Comparison of ENCODE assay signal across 22 cellular contexts in the genomic region with DNA sequence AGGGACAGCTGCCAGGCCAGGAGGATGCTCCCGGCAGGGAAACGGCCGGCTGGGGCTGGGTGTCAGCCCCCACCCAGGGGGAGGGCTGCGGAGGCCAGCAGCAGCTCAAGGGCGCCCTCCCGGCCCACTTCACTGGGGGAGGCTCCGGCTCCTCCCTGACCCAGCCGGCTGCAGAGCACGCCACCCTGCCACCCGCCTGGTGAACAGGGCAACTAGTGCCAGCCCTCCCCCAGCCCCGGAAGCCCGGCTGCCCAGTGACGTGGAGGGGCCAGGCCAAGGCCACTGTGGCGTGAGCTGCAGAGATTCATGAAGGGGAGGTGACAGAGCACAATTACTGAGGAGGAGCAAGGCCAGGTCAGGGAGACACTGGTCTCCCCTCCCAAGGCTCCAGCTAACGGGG. TPM values are rescaled to one million over a fixed set of nuclear protein-coding genes. Genes with fewer than 3 reads are reported as not detected.
DNase-seq lines count a peak whose midpoint lies in the region; ATAC-seq, FAIRE-seq and TF ChIP-seq lines count a peak whose summit lies in the region.
"Had no signal": no experiment of that assay in that cellular context is flagged by ENCODE, and none has a peak within 500 bp of the region (broad histone marks: within the 10 kb centered on the region; RNA-seq: fewer than 3 reads in every experiment).

No MANE protein-coding gene starts in this region.

- peaks cover 5% of the 10 kb centered on the region for H3K4me1 ChIP-seq in right cardiac atrium (ENCODE audit: control insufficient read depth, insufficient read depth, low read length)
- H3K4me1 ChIP-seq in kidney (ENCODE audit: control insufficient read depth in 1 of 2, insufficient read depth in 1 of 2, low read depth in 1 of 2, low read length in 2 of 2): peaks cover 0 to 7% of the 10 kb centered on the region in 2 donors

- H3K4me3 ChIP-seq in right cardiac atrium (ENCODE audit: low read length) (no peak overlapping the region), kidney (ENCODE audit: low read length in 2 of 2) (no peak overlapping the region)
- H3K4me3 ChIP-seq: hepatocyte, uterus had no signal

- no peak for TF ChIP-seq CTCF in kidney (IDR thresholded peaks at IDR 0.05; ENCODE audit: borderline replicate concordance, extremely low read depth, insufficient read depth)
- TF ChIP-seq CTCF in omental fat pad (IDR thresholded peaks at IDR 0.05): no peak

- intact Hi-C loops in right cardiac atrium (cut with DNase I): no loop called here
- intact Hi-C loops in left ventricle myocardium superior (cut with micrococcal nuclease): no loop called here
- intact Hi-C loops in kidney (cut with DNase I): no loop called here

- H3K27me3 ChIP-seq in right cardiac atrium (ENCODE audit: control insufficient read depth, insufficient read depth): no peaks in the 10 kb centered on the region
- H3K27me3 ChIP-seq: brain microvascular endothelial cell, hepatocyte, uterus had no signal

- ATAC-seq in right cardiac atrium (peak; percentile 13 to 44), left ventricle myocardium superior (no peak), omental fat pad (ENCODE audit: low FRiP score) (peak; percentile 1)
- ATAC-seq: activated CD8-positive, alpha-beta memory T cell treated with anti-CD3 and anti-CD28 coated beads, Interleukin-2, amount 10 ng/mL, durations not matched to agents 7 days and 5 days; HCT116; naive thymus-derived CD8-positive, alpha-beta T cell had no signal

- no peak for FAIRE-seq in kidney (lab: Jason Lieb, UNC)
- FAIRE-seq: D721Med, endothelial cell of umbilical vein had no signal

- H3K27ac ChIP-seq in right cardiac atrium (ENCODE audit: low read length): no peak overlapping the region
- H3K27ac ChIP-seq in kidney (ENCODE audit: low read depth in 2 of 2, low read length in 2 of 2): no peak overlapping the region
- H3K27ac ChIP-seq: brain microvascular endothelial cell, C4-2B, hepatocyte, uterus had no signal

- no peak overlapping the region for H3K9ac ChIP-seq in kidney (ENCODE audit: low read length in 2 of 2)

- WGBS in right cardiac atrium: 57% methylated on average over 15 of the region's 15 CpGs

- no peaks in the 10 kb centered on the region for H3K9me3 ChIP-seq in right cardiac atrium (ENCODE audit: control insufficient read depth, low read length)
- no peaks in the 10 kb centered on the region for H3K9me3 ChIP-seq in kidney (ENCODE audit: control insufficient read depth in 1 of 2, low read length in 2 of 2)
- H3K9me3 ChIP-seq: uterus had no signal

- peak in 2 of 3 donors; percentile 62 to 66 for DNase-seq in right cardiac atrium
- DNase-seq in left ventricle myocardium superior: no peak
- DNase-seq in kidney: peak; percentile 74
- no peak for DNase-seq in omental fat pad (ENCODE audit: low spot score)
- no peak for DNase-seq in activated CD4-positive, alpha-beta T cell treated with anti-CD3 and anti-CD28 coated beads for 4 hours
- DNase-seq in NCI-H146 (lab: John Stamatoyannopoulos, UW): no peak
- DNase-seq in SIG-M5 (lab: John Stamatoyannopoulos, UW): no peak
- DNase-seq in NCI-H187 treated with DMSO at 0.1 percent for 48 hours (lab: John Stamatoyannopoulos, UW): no peak
- DNase-seq: activated CD8-positive, alpha-beta memory T cell treated with anti-CD3 and anti-CD28 coated beads, Interleukin-2, amount 10 ng/mL, durations not matched to agents 7 days and 5 days; brain microvascular endothelial cell; mesenchymal stem cell; naive thymus-derived CD8-positive, alpha-beta T cell; NCI-H1105; NCI-H524; stimulated activated CD4-positive, alpha-beta T cell treated with anti-CD3 and anti-CD28 coated beads, Interleukin-4, amount 100 ng/mL, for 4 hours; SW 1271; uterus had no signal

- peaks cover 3 to 5% of the 10 kb centered on the region in 2 donors for H3K36me3 ChIP-seq in kidney (ENCODE audit: control insufficient read depth in 1 of 2, insufficient read depth in 2 of 2, low read length in 2 of 2)
- H3K36me3 ChIP-seq: brain microvascular endothelial cell, uterus had no signal

RNA-seq across cellular contexts. Expression of gene REXO1, which starts 14.7 kb away (rescaled TPM):
- total RNA-seq in right cardiac atrium (10 to 100 TPM; 12.8 to 22.1 (median 17.4) TPM), left ventricle myocardium superior (16.0 TPM), kidney (36.8 TPM), omental fat pad (10 to 100 TPM; 17.0 to 31.3 (median 19.6) TPM)
- polyA plus RNA-seq in right cardiac atrium (15.3 TPM), kidney (ENCODE audit: insufficient read depth, low read depth, low replicate concordance) (12.1 TPM)

RNA-seq across cellular contexts. Expression of gene ATP8B3, which starts 21.5 kb away (rescaled TPM):
- total RNA-seq in right cardiac atrium (1 to 10 TPM in 3 of 4 donors, under 1 TPM in 1; 0.53 to 1.9 (median 1.5) TPM), left ventricle myocardium superior (0.89 TPM), kidney (3.6 TPM), omental fat pad (1 to 10 TPM in 3 of 4 donors, under 1 TPM in 1; 0.88 to 2.4 (median 1.9) TPM)
- polyA plus RNA-seq in right cardiac atrium (0.97 TPM), kidney (ENCODE audit: insufficient read depth, low read depth, low replicate concordance) (0.24 TPM)

RNA-seq across cellular contexts. Expression of gene KLF16, which starts 29.8 kb away (rescaled TPM):
- total RNA-seq in right cardiac atrium (10 to 100 TPM in 1 of 4 donors, 1 to 10 TPM in 3; 6.4 to 11.1 (median 7.3) TPM), left ventricle myocardium superior (9.8 TPM), kidney (22.2 TPM), omental fat pad (10 to 100 TPM in 1 of 4 donors, 1 to 10 TPM in 3; 4.0 to 19.5 (median 6.7) TPM)
- polyA plus RNA-seq in right cardiac atrium (4.5 TPM), kidney (ENCODE audit: insufficient read depth, low read depth, low replicate concordance) (10.4 TPM)

RNA-seq across cellular contexts. Expression of gene ABHD17A, which starts 51.8 kb away (rescaled TPM):
- total RNA-seq in right cardiac atrium: 10 to 100 TPM; 64.4 to 71.3 (median 68.3) TPM
- 96.0 TPM for polyA plus RNA-seq in right cardiac atrium
- 64.4 TPM for total RNA-seq in left ventricle myocardium superior
- total RNA-seq in kidney: 63.8 TPM
- polyA plus RNA-seq in kidney (ENCODE audit: insufficient read depth, low read depth, low replicate concordance): 65.1 TPM
- total RNA-seq in omental fat pad: 100 to 1,000 TPM in 1 of 4 donors, 10 to 100 TPM in 3; 70.1 to 117 (median 87.8) TPM

Comparison
In these comparisons a context has a peak if more than half of its experiments do, and no peak if none do; other contexts are left out.
1. DNase-seq: peak in right cardiac atrium (2 of 3) and kidney (single experiment); none in left ventricle myocardium superior (single experiment), omental fat pad (single experiment), activated CD4-positive, alpha-beta T cell treated with anti-CD3 and anti-CD28 coated beads for 4 hours (0 of 2), NCI-H146 (single experiment), SIG-M5 (single experiment) and NCI-H187 treated with DMSO at 0.1 percent for 48 hours (single experiment).